In genomic region chr1:22127248-22127647, GRCh38 we compare ENCODE assay signal across 1 cellular context.
TF ChIP-seq lines count a peak whose summit lies in the region.

No MANE protein-coding gene starts in this region.

TF ChIP-seq in liver, 16 proteins besides CTCF, POLR2A, EP300 and RAD21 (continued from another document):
- TF ChIP-seq, protein P1, sequence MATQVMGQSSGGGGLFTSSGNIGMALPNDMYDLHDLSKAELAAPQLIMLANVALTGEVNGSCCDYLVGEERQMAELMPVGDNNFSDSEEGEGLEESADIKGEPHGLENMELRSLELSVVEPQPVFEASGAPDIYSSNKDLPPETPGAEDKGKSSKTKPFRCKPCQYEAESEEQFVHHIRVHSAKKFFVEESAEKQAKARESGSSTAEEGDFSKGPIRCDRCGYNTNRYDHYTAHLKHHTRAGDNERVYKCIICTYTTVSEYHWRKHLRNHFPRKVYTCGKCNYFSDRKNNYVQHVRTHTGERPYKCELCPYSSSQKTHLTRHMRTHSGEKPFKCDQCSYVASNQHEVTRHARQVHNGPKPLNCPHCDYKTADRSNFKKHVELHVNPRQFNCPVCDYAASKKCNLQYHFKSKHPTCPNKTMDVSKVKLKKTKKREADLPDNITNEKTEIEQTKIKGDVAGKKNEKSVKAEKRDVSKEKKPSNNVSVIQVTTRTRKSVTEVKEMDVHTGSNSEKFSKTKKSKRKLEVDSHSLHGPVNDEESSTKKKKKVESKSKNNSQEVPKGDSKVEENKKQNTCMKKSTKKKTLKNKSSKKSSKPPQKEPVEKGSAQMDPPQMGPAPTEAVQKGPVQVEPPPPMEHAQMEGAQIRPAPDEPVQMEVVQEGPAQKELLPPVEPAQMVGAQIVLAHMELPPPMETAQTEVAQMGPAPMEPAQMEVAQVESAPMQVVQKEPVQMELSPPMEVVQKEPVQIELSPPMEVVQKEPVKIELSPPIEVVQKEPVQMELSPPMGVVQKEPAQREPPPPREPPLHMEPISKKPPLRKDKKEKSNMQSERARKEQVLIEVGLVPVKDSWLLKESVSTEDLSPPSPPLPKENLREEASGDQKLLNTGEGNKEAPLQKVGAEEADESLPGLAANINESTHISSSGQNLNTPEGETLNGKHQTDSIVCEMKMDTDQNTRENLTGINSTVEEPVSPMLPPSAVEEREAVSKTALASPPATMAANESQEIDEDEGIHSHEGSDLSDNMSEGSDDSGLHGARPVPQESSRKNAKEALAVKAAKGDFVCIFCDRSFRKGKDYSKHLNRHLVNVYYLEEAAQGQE (IDR thresholded peaks at IDR 0.05) = no peak
- no peak for TF ChIP-seq FOXA2 (IDR thresholded peaks at IDR 0.05)
- no peak for TF ChIP-seq SP1 (IDR thresholded peaks at IDR 0.05)
- TF ChIP-seq, protein P2, sequence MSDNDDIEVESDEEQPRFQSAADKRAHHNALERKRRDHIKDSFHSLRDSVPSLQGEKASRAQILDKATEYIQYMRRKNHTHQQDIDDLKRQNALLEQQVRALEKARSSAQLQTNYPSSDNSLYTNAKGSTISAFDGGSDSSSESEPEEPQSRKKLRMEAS (IDR thresholded peaks at IDR 0.05) = no peak
- no peak for TF ChIP-seq FOXA1 (IDR thresholded peaks at IDR 0.05)
- TF ChIP-seq HNF4A (conservative IDR thresholded peaks at IDR 0.05) = peak in 1 of 2 donors; percentile 53
